Comparison of ENCODE assay signal across 22 cellular contexts in genomic region chr15:63811942-63812341, GRCh38. TPM values are rescaled to one million over a fixed set of nuclear protein-coding genes. Genes with fewer than 3 reads are reported as not detected.
DNase-seq lines count a peak whose midpoint lies in the region; ATAC-seq, FAIRE-seq and TF ChIP-seq lines count a peak whose summit lies in the region.
"Had no signal": no experiment of that assay in that cellular context is flagged by ENCODE, and none has a peak within 500 bp of the region (broad histone marks: within the 10 kb centered on the region; RNA-seq: fewer than 3 reads in every experiment).

No MANE protein-coding gene starts in this region.

- H4K20me1 ChIP-seq in GM12878 (ENCODE audit: control insufficient read depth, insufficient read depth) = no peaks in the 10 kb centered on the region

- in situ Hi-C loops in GM12878 (cut with MboI) = no loop called here

- RAD21 ChIA-PET in GM12878 (lab: Charles Lee; ENCODE audit: unreplicated experiment) = interaction anchor here (1.0 kb wide), 1 partner anchor 80 kb away, joined by 3 read pairs; no protein-coding TSS in a partner anchor

- ATAC-seq in GM12878 (no peak), GM21423 (IDR thresholded peaks at IDR 0.05; ENCODE audit: unreplicated experiment) (no peak)
- ATAC-seq: Panc1 had no signal

- no peak for TF ChIP-seq POLR2A in GM12878 (IDR thresholded peaks at IDR 0.05; ENCODE audit: low read depth, low read length)

- TF ChIP-seq CTCF in GM12878 (IDR thresholded peaks at IDR 0.05 in 2 of 3, conservative IDR thresholded peaks at IDR 0.05 in 1 of 3; ENCODE audit: control insufficient read depth in 2 of 3, extremely low read depth in 1 of 3, insufficient read depth in 1 of 3, low read depth in 3 of 3, low read length in 3 of 3) = no peak

- 45% methylated on average over 2 of the region's 2 CpGs for WGBS in GM12878 (ENCODE audit: insufficient coverage, insufficient replicate concordance, low lambda C conversion rate, missing lambda C conversion rate)
- WGBS in mesodermal cell (ENCODE audit: insufficient coverage in 2 of 2), 2 experiments = no CpG with 5 or more reads among the region's 2 CpGs

- TF ChIP-seq RAD21 in GM12878 (IDR thresholded peaks at IDR 0.05; ENCODE audit: insufficient read depth, low read depth, low read length) = no peak

- FAIRE-seq in GM19239 (lab: Jason Lieb, UNC) = peak; percentile 83
- FAIRE-seq in GM12878 (lab: Jason Lieb, UNC) = no peak
- FAIRE-seq: GM18507, H1, HTR-8/SVneo had no signal

- peaks cover 82% of the 10 kb centered on the region for H3K79me2 ChIP-seq in GM12878 (ENCODE audit: control insufficient read depth, insufficient read depth, low read length)

- TF ChIP-seq EP300 in GM12878 (IDR thresholded peaks at IDR 0.05; ENCODE audit: borderline replicate concordance in 1 of 2, control insufficient read depth in 1 of 2, low read depth in 2 of 2, low read length in 2 of 2) = no peak

- H3K4me1 ChIP-seq in GM12878 (ENCODE audit: control insufficient read depth, insufficient read depth, low read length) (peaks cover 6% of the 10 kb centered on the region; the same call in 1 of the 2 replicates), mesodermal cell (ENCODE audit: control insufficient read depth, insufficient read depth, low read length, poor library complexity, severe bottlenecking) (no peaks in the 10 kb centered on the region)

- SMC1A ChIA-PET in GM12878 (lab: Charles Lee; ENCODE audit: uncharacterized antibody, unreplicated experiment) = interaction anchor here (0.8 to 1.6 kb wide), 6 partner anchors 10 to 229 kb away, joined by 3 to 6 read pairs (median 3); no protein-coding TSS in a partner anchor

- H2AFZ ChIP-seq in GM12878 (ENCODE audit: control insufficient read depth, low read depth, low read length) = no peak overlapping the region

- POLR2A ChIA-PET in GM12878 (lab: Charles Lee) = interaction anchor here (0.9 to 1.0 kb wide), 3 partner anchors 13 to 213 kb away, joined by 3 to 5 read pairs (median 4); no protein-coding TSS in a partner anchor

- CTCF ChIA-PET in GM12878 (lab: Yijun Ruan, JAX) = interaction anchor here (1.1 kb wide), 2 partner anchors 134 to 202 kb away, joined by 3 read pairs; no protein-coding TSS in a partner anchor

- no peak overlapping the region for H3K4me2 ChIP-seq in GM12878 (ENCODE audit: control insufficient read depth, insufficient read depth)

- no peak overlapping the region for H3K9ac ChIP-seq in GM12878 (ENCODE audit: control insufficient read depth, insufficient read depth, low read length)

- H3K27ac ChIP-seq in GM12878 (ENCODE audit: control insufficient read depth, insufficient read depth) (0 out of 2 replicates have a peak overlapping the region, but pooled peaks have one; percentile 28), mesodermal cell (ENCODE audit: low read depth, low read length, severe bottlenecking) (peak overlapping the region; percentile 23)

- H3K4me3 ChIP-seq in GM12878 (no peak overlapping the region), mesodermal cell (ENCODE audit: extremely low read depth, insufficient read depth, low read length, poor library complexity, severe bottlenecking) (no peak overlapping the region)

- no TSS peak for BruUV-seq in GM12878 (replicated peaks; lab: Mats Ljungman, UMichigan)

- H3K36me3 ChIP-seq in GM12878 (ENCODE audit: control insufficient read depth in 2 of 2, insufficient read depth in 2 of 2, low read length in 1 of 2) (peaks cover 0 to 4% of the 10 kb centered on the region in 2 experiments; a peak in 2 of 4 replicates), mesodermal cell (ENCODE audit: control insufficient read depth, insufficient read depth, low read length) (no peaks in the 10 kb centered on the region)

- H3K27me3 ChIP-seq in GM12878 (replicated peaks in 1 of 2; ENCODE audit: control insufficient read depth in 2 of 2, insufficient read depth in 2 of 2, low read length in 1 of 2) = no peaks in the 10 kb centered on the region

- H3K9me3 ChIP-seq in GM12878 (replicated peaks; ENCODE audit: control insufficient read depth, insufficient read depth, low read length) (peaks cover 1% of the 10 kb centered on the region; the same call in 2 of the 3 replicates), mesodermal cell (ENCODE audit: control insufficient read depth, low read length) (no peaks in the 10 kb centered on the region)

- intact Hi-C loops in GM12878 (cut with micrococcal nuclease; ENCODE audit: unreplicated experiment) = loop anchor here (5.0 kb wide), 1 partner anchor 170 kb away; no protein-coding TSS in a partner anchor

- no peak for DNase-seq in GM19239 (ENCODE audit: insufficient read length, low spot score)
- DNase-seq in GM12878 (ENCODE audit: low read depth, low spot score) = no peak
- DNase-seq in KG1 (lab: John Stamatoyannopoulos, UW) = no peak
- DNase-seq in foreskin melanocyte = no peak
- no peak for DNase-seq in HCEC 1CT
- DNase-seq: CD4-positive, CD25-positive, alpha-beta regulatory T cell; COR-L47; DMS 273 treated with DMSO at 0.1 percent for 48 hours; DND-41; IMR-90; NCI-H1105; NCI-H2081 treated with DMSO at 0.1 percent for 48 hours; NCI-H2171 treated with DMSO at 0.1 percent for 48 hours; NCI-H524 treated with DMSO at 0.1 percent for 48 hours; NCI-H82; SIG-M5 had no signal

TF ChIP-seq in GM12878, 131 proteins besides CTCF, POLR2A, EP300 and RAD21:
- TF ChIP-seq TARDBP (IDR thresholded peaks at IDR 0.05; ENCODE audit: borderline replicate concordance) = no peak
- no peak for TF ChIP-seq PRDM15 (CRISPR knock-in tag; IDR thresholded peaks at IDR 0.05)
- no peak for TF ChIP-seq RBBP5 (conservative IDR thresholded peaks at IDR 0.05)
- no peak for TF ChIP-seq RB1 (IDR thresholded peaks at IDR 0.05; ENCODE audit: borderline replicate concordance)
- TF ChIP-seq RELB (IDR thresholded peaks at IDR 0.05; ENCODE audit: low read depth) = no peak
- no peak for TF ChIP-seq POU2F2 (IDR thresholded peaks at IDR 0.05; ENCODE audit: borderline replicate concordance, low read depth, low read length)
- TF ChIP-seq SMAD5 (IDR thresholded peaks at IDR 0.05; ENCODE audit: low read depth) = no peak
- TF ChIP-seq ETV6 (conservative IDR thresholded peaks at IDR 0.05 in 1 of 2, IDR thresholded peaks at IDR 0.05 in 1 of 2; ENCODE audit: borderline replicate concordance in 1 of 2, low read depth in 1 of 2) = no peak
- no peak for TF ChIP-seq FOS (IDR thresholded peaks at IDR 0.05; ENCODE audit: borderline replicate concordance, extremely low read depth, insufficient read length)

RNA-seq across cellular contexts. Expression of gene HERC1, which starts 21.8 kb away (rescaled TPM):
- total RNA-seq in GM12878 (2013; cell fraction: nucleolus; rRNA removed) = 561 and 573 TPM in 2 replicates
- 80.5 and 83.3 TPM in 2 replicates for total RNA-seq in GM12878 (2014; rRNA removed)
- total RNA-seq in GM12878 (2014; rRNA removed; fragmentation: Illumina TruSeq; extraction: Trizol) = 62.3 and 68.2 TPM in 2 replicates
- 73.4 and 78.6 TPM in 2 replicates for total RNA-seq in GM12878 (2021)
- polyA plus RNA-seq in GM12878 (2011; ENCODE audit: low read depth) = 23.1 TPM
- polyA plus RNA-seq in GM12878 (2011; rRNA removed) = 28.8 and 38.2 TPM in 2 replicates
- polyA plus RNA-seq in GM12878 (2011; cell fraction: cytosol; rRNA removed) = 44.2 and 56.0 TPM in 2 replicates
- polyA plus RNA-seq in GM12878 (2011; cell fraction: nucleus; rRNA removed) = 133 TPM in 2 replicates
- polyA plus RNA-seq in GM12878 (2012) = 37.2 and 52.5 TPM in 2 replicates
- 56.2 and 59.5 TPM in 2 replicates for polyA plus RNA-seq in GM12878 (2014; fragmentation: Illumina TruSeq; extraction: Trizol)
- polyA plus RNA-seq in GM12878 (2014; fragmentation: Nextera tagmentation; extraction: Ambion mirVana) = 10 to 100 TPM; 11.3 to 21.1 TPM
- polyA plus RNA-seq in GM12878 (2014; rRNA removed) = 53.8 and 55.0 TPM in 2 replicates
- polyA plus RNA-seq in GM12878 (2016; fragmentation: Nextera tagmentation; extraction: Ambion mirVana) = 10 to 100 TPM; 28.9 to 29.4 TPM
- polyA minus RNA-seq in GM12878 (2011; rRNA and poly(A)+ RNA removed) = 113 and 115 TPM in 2 replicates
- polyA minus RNA-seq in GM12878 (2011; cell fraction: cytosol; rRNA and poly(A)+ RNA removed) = 43.2 and 52.2 TPM in 2 replicates
- polyA minus RNA-seq in GM12878 (2011; cell fraction: nucleus; rRNA and poly(A)+ RNA removed) = 70.1 and 128 TPM in 2 replicates
- 40.0 TPM for polyA plus RNA-seq in mesodermal cell (2013, experiment 1 of 2)
- 27.0 TPM for polyA plus RNA-seq in mesodermal cell (2013, experiment 2 of 2)
